ENCODE assay signal across 25 cellular contexts in the genomic region with DNA sequence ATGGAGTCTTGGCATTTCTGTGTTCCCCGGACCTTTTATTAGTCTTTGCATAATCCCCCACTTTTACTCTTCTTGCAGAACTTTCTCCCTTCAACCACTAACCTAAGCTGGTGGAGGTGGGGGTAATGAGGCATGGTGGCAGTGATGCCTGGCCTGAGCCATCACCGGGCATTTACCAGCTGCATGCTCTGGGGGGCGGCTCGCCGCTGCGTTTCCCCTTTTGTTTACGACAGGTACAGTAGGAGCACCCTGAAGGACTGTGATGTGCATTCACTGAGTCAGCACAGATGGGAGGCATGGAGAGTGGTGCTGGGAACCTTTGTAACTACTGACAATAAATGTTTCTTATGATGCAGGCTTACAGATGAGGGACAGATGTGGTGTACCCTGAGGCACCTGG. TPM values are rescaled to one million over a fixed set of nuclear protein-coding genes. Genes with fewer than 3 reads are reported as not detected.
DNase-seq lines count a peak whose midpoint lies in the region; ATAC-seq and TF ChIP-seq lines count a peak whose summit lies in the region.
"Had no signal": no experiment of that assay in that cellular context is flagged by ENCODE, and none has a peak within 500 bp of the region (broad histone marks: within the 10 kb centered on the region; RNA-seq: fewer than 3 reads in every experiment).

No MANE protein-coding gene starts in this region.

- H3K36me3 ChIP-seq in osteoblast (ENCODE audit: insufficient read depth, low read length) (peaks cover 12% of the 10 kb centered on the region), ascending aorta (peaks cover 14 to 36% of the 10 kb centered on the region in 2 donors), BE2C (no peaks in the 10 kb centered on the region)

- no peak overlapping the region for H3K4me3 Mint-ChIP-seq in activated CD8-positive, alpha-beta T cell treated with anti-CD3 and anti-CD28 coated beads, Interleukin-2, amount 10 ng/mL, durations not matched to agents 7 days and 5 days
- H3K4me3 Mint-ChIP-seq in activated CD8-positive, alpha-beta T cell treated with anti-CD3 and anti-CD28 coated beads for 36 hours, result no peak overlapping the region
- no peak overlapping the region for H3K4me3 Mint-ChIP-seq in HFFc6
- no peak overlapping the region for H3K4me3 Mint-ChIP-seq in activated naive CD8-positive, alpha-beta T cell treated with anti-CD3 and anti-CD28 coated beads, Interleukin-2, amount 10 ng/mL, durations not matched to agents 7 days and 5 days
- H3K4me3 Mint-ChIP-seq: naive thymus-derived CD4-positive, alpha-beta T cell had no signal

- peaks cover 28% of the 10 kb centered on the region for H3K4me1 Mint-ChIP-seq in activated CD8-positive, alpha-beta T cell treated with anti-CD3 and anti-CD28 coated beads, Interleukin-2, amount 10 ng/mL, durations not matched to agents 7 days and 5 days (ENCODE audit: low read depth)
- H3K4me1 Mint-ChIP-seq in activated CD8-positive, alpha-beta T cell treated with anti-CD3 and anti-CD28 coated beads for 36 hours (ENCODE audit: low read depth), result peaks cover 25% of the 10 kb centered on the region
- H3K4me1 Mint-ChIP-seq in HFFc6 (ENCODE audit: low read depth), result 0 out of 2 replicates have a peak, but pooled peaks cover 7% of the 10 kb centered on the region
- peaks cover 9% of the 10 kb centered on the region for H3K4me1 Mint-ChIP-seq in activated naive CD8-positive, alpha-beta T cell treated with anti-CD3 and anti-CD28 coated beads, Interleukin-2, amount 10 ng/mL, durations not matched to agents 7 days and 5 days

- CTCF ChIA-PET in activated CD8-positive, alpha-beta T cell treated with anti-CD3 and anti-CD28 coated beads, Interleukin-2, amount 10 ng/mL, durations not matched to agents 7 days and 5 days (lab: Charles Lee), result no interaction called here
- CTCF ChIA-PET in activated CD8-positive, alpha-beta T cell treated with anti-CD3 and anti-CD28 coated beads for 36 hours (lab: Charles Lee), result interaction anchor here (1.1 kb wide), 1 partner anchor 260 kb away, joined by 3 read pairs; no protein-coding TSS in a partner anchor

- intact Hi-C loops in activated CD8-positive, alpha-beta T cell treated with anti-CD3 and anti-CD28 coated beads for 36 hours (cut with micrococcal nuclease), result loop anchor here (5.0 kb wide), 3 partner anchors 240 to 520 kb away; no protein-coding TSS in a partner anchor
- intact Hi-C loops in ascending aorta (cut with DNase I), result loop anchor here (5.0 kb wide), 1 partner anchor 340 kb away; the partner anchor contains the start of gene MZT2A

- H4K20me1 ChIP-seq in osteoblast (ENCODE audit: insufficient read depth, low read length), result no peaks in the 10 kb centered on the region

- no peak for DNase-seq in activated CD8-positive, alpha-beta T cell treated with anti-CD3 and anti-CD28 coated beads, Interleukin-2, amount 10 ng/mL, durations not matched to agents 7 days and 5 days
- no peak for DNase-seq in activated CD8-positive, alpha-beta T cell treated with anti-CD3 and anti-CD28 coated beads for 36 hours
- DNase-seq in HFFc6, result no peak
- DNase-seq in activated naive CD8-positive, alpha-beta T cell treated with anti-CD3 and anti-CD28 coated beads, Interleukin-2, amount 10 ng/mL, durations not matched to agents 7 days and 5 days, result no peak
- peak; percentile 82 for DNase-seq in osteoblast (ENCODE audit: insufficient read length, low spot score, missing footprints)
- DNase-seq in ascending aorta (ENCODE audit: low spot score in 2 of 2), result no peak
- DNase-seq in BE2C, result no peak
- DNase-seq: activated naive CD4-positive, alpha-beta T cell; activated T-cell treated with anti-CD3 and anti-CD28 coated beads, Interleukin-2, amount 50 U/mL, for 48 hours; brain microvascular endothelial cell; DND-41; dorsolateral prefrontal cortex; gastrocnemius medialis; hypothalamus; midbrain; naive thymus-derived CD4-positive, alpha-beta T cell; Right ventricle myocardium superior; stomach; tibial artery had no signal

- peaks cover 21% of the 10 kb centered on the region for H3K36me3 Mint-ChIP-seq in activated CD8-positive, alpha-beta T cell treated with anti-CD3 and anti-CD28 coated beads, Interleukin-2, amount 10 ng/mL, durations not matched to agents 7 days and 5 days (ENCODE audit: low read depth)
- H3K36me3 Mint-ChIP-seq in activated CD8-positive, alpha-beta T cell treated with anti-CD3 and anti-CD28 coated beads for 36 hours (ENCODE audit: low read depth), result peaks cover 17% of the 10 kb centered on the region
- peaks cover 10% of the 10 kb centered on the region for H3K36me3 Mint-ChIP-seq in HFFc6 (ENCODE audit: low read depth)
- peaks cover 8% of the 10 kb centered on the region for H3K36me3 Mint-ChIP-seq in activated naive CD8-positive, alpha-beta T cell treated with anti-CD3 and anti-CD28 coated beads, Interleukin-2, amount 10 ng/mL, durations not matched to agents 7 days and 5 days

- H3K4me1 ChIP-seq in osteoblast (ENCODE audit: insufficient read depth, low read length) (no peaks in the 10 kb centered on the region), ascending aorta (no peaks in the 10 kb centered on the region), BE2C (no peaks in the 10 kb centered on the region)
- H3K4me1 ChIP-seq: gastrocnemius medialis, tibial artery had no signal

- no peaks in the 10 kb centered on the region for H3K9me3 Mint-ChIP-seq in activated CD8-positive, alpha-beta T cell treated with anti-CD3 and anti-CD28 coated beads, Interleukin-2, amount 10 ng/mL, durations not matched to agents 7 days and 5 days (ENCODE audit: insufficient read depth)
- no peaks in the 10 kb centered on the region for H3K9me3 Mint-ChIP-seq in activated CD8-positive, alpha-beta T cell treated with anti-CD3 and anti-CD28 coated beads for 36 hours
- no peaks in the 10 kb centered on the region for H3K9me3 Mint-ChIP-seq in HFFc6
- H3K9me3 Mint-ChIP-seq in activated naive CD8-positive, alpha-beta T cell treated with anti-CD3 and anti-CD28 coated beads, Interleukin-2, amount 10 ng/mL, durations not matched to agents 7 days and 5 days, result no peaks in the 10 kb centered on the region
- H3K9me3 Mint-ChIP-seq: naive thymus-derived CD4-positive, alpha-beta T cell had no signal

- no peaks in the 10 kb centered on the region for H3K79me2 ChIP-seq in osteoblast (ENCODE audit: insufficient read depth, low read length)

- H3K4me3 ChIP-seq in osteoblast (ENCODE audit: insufficient read depth, low read length) (no peak overlapping the region), ascending aorta (no peak overlapping the region), BE2C (ENCODE audit: low read depth, low read length) (no peak overlapping the region)
- H3K4me3 ChIP-seq: BLaER1 treated with 17β-estradiol and CSF1 and Interleukin-3, amounts not matched to agents 10 nM and 100 nM; dorsolateral prefrontal cortex; gastrocnemius medialis; skin epidermis; stomach; tibial artery had no signal

- H3K27ac Mint-ChIP-seq in activated CD8-positive, alpha-beta T cell treated with anti-CD3 and anti-CD28 coated beads, Interleukin-2, amount 10 ng/mL, durations not matched to agents 7 days and 5 days, result peak overlapping the region; percentile 8
- H3K27ac Mint-ChIP-seq in activated CD8-positive, alpha-beta T cell treated with anti-CD3 and anti-CD28 coated beads for 36 hours, result no peak overlapping the region
- H3K27ac Mint-ChIP-seq in HFFc6, result 0 out of 2 replicates have a peak overlapping the region, but pooled peaks have one; percentile 8
- H3K27ac Mint-ChIP-seq in activated naive CD8-positive, alpha-beta T cell treated with anti-CD3 and anti-CD28 coated beads, Interleukin-2, amount 10 ng/mL, durations not matched to agents 7 days and 5 days, result peak overlapping the region; percentile 71

- H3K27me3 Mint-ChIP-seq in activated CD8-positive, alpha-beta T cell treated with anti-CD3 and anti-CD28 coated beads, Interleukin-2, amount 10 ng/mL, durations not matched to agents 7 days and 5 days (ENCODE audit: low read depth), result no peaks in the 10 kb centered on the region
- H3K27me3 Mint-ChIP-seq in activated CD8-positive, alpha-beta T cell treated with anti-CD3 and anti-CD28 coated beads for 36 hours, result no peaks in the 10 kb centered on the region
- H3K27me3 Mint-ChIP-seq in HFFc6 (ENCODE audit: insufficient read depth), result no peaks in the 10 kb centered on the region; the same call in 1 of the 2 replicates
- no peaks in the 10 kb centered on the region for H3K27me3 Mint-ChIP-seq in activated naive CD8-positive, alpha-beta T cell treated with anti-CD3 and anti-CD28 coated beads, Interleukin-2, amount 10 ng/mL, durations not matched to agents 7 days and 5 days
- H3K27me3 Mint-ChIP-seq: naive thymus-derived CD4-positive, alpha-beta T cell had no signal

- no peak overlapping the region for H2AFZ ChIP-seq in osteoblast (ENCODE audit: low read length)

- H3K27me3 ChIP-seq in osteoblast (ENCODE audit: insufficient read depth, low read length) (no peaks in the 10 kb centered on the region), ascending aorta (no peaks in the 10 kb centered on the region), BE2C (no peaks in the 10 kb centered on the region)
- H3K27me3 ChIP-seq: BLaER1 treated with 17β-estradiol and CSF1 and Interleukin-3, amounts not matched to agents 10 nM and 100 nM; brain microvascular endothelial cell; dorsolateral prefrontal cortex; gastrocnemius medialis; stomach; tibial artery had no signal

- POLR2A ChIA-PET in activated CD8-positive, alpha-beta T cell treated with anti-CD3 and anti-CD28 coated beads, Interleukin-2, amount 10 ng/mL, durations not matched to agents 7 days and 5 days (lab: Charles Lee), result no interaction called here
- POLR2A ChIA-PET in activated CD8-positive, alpha-beta T cell treated with anti-CD3 and anti-CD28 coated beads for 36 hours (lab: Charles Lee), result no interaction called here
- POLR2A ChIA-PET in activated naive CD8-positive, alpha-beta T cell treated with anti-CD3 and anti-CD28 coated beads, Interleukin-2, amount 10 ng/mL, durations not matched to agents 7 days and 5 days (lab: Charles Lee), result no interaction called here

- H3K9me3 ChIP-seq in osteoblast (ENCODE audit: low read depth, low read length) (no peaks in the 10 kb centered on the region), ascending aorta (no peaks in the 10 kb centered on the region), BE2C (no peaks in the 10 kb centered on the region)
- H3K9me3 ChIP-seq: BLaER1 treated with 17β-estradiol and CSF1 and Interleukin-3, amounts not matched to agents 10 nM and 100 nM; gastrocnemius medialis; stomach; tibial artery had no signal

- no peak overlapping the region for H3K4me2 ChIP-seq in osteoblast (ENCODE audit: insufficient read depth, low read length)

- no peak for TF ChIP-seq CTCF in activated CD8-positive, alpha-beta T cell treated with anti-CD3 and anti-CD28 coated beads for 36 hours (IDR thresholded peaks at IDR 0.05)
- TF ChIP-seq CTCF in HFFc6 (IDR thresholded peaks at IDR 0.05) (peak; percentile 14; the same call in 1 of the 2 replicates), osteoblast (IDR thresholded peaks at IDR 0.05; ENCODE audit: extremely low read depth, low read depth, low read length) (no peak), ascending aorta (IDR thresholded peaks at IDR 0.05) (no peak), BE2C (IDR thresholded peaks at IDR 0.05; ENCODE audit: low read depth, low read length) (no peak)

- no peak overlapping the region for H3K27ac ChIP-seq in osteoblast (ENCODE audit: low read depth, low read length)
- no peak overlapping the region for H3K27ac ChIP-seq in ascending aorta
- H3K27ac ChIP-seq: BLaER1 treated with 17β-estradiol and CSF1 and Interleukin-3, amounts not matched to agents 10 nM and 100 nM; brain microvascular endothelial cell; dorsolateral prefrontal cortex; gastrocnemius medialis; skin epidermis; stomach; tibial artery had no signal

- no peak for ATAC-seq in activated CD8-positive, alpha-beta T cell treated with anti-CD3 and anti-CD28 coated beads, Interleukin-2, amount 10 ng/mL, durations not matched to agents 7 days and 5 days
- no peak for ATAC-seq in activated CD8-positive, alpha-beta T cell treated with anti-CD3 and anti-CD28 coated beads for 36 hours
- ATAC-seq in activated naive CD8-positive, alpha-beta T cell treated with anti-CD3 and anti-CD28 coated beads, Interleukin-2, amount 10 ng/mL, durations not matched to agents 7 days and 5 days (ENCODE audit: low read depth), result no peak
- ATAC-seq: gastrocnemius medialis; HCT116; naive thymus-derived CD4-positive, alpha-beta T cell had no signal

RNA-seq across cellular contexts. Expression of gene PLEKHB2, which starts 46.9 kb away (rescaled TPM):
- total RNA-seq in activated CD8-positive, alpha-beta T cell treated with anti-CD3 and anti-CD28 coated beads, Interleukin-2, amount 10 ng/mL, durations not matched to agents 7 days and 5 days, result 10 to 100 TPM; 62.0 to 64.5 TPM
- total RNA-seq in activated CD8-positive, alpha-beta T cell treated with anti-CD3 and anti-CD28 coated beads for 36 hours, result 10 to 100 TPM; 47.3 to 49.4 TPM
- 10 to 100 TPM; 87.3 to 96.2 (median 93.6) TPM for total RNA-seq in HFFc6 (2021; fragmentation: NEBNext Ultra II Directional; extraction: Animal tissue kit (Norgen Biotek cat#: 25700))
- total RNA-seq in activated naive CD8-positive, alpha-beta T cell treated with anti-CD3 and anti-CD28 coated beads, Interleukin-2, amount 10 ng/mL, durations not matched to agents 7 days and 5 days, result 10 to 100 TPM; 54.2 to 55.9 TPM
- total RNA-seq in osteoblast (63.9 and 79.3 TPM in 2 replicates), ascending aorta (61.7 TPM)
- 39.1 TPM for polyA plus RNA-seq in BE2C (2012; ENCODE audit: insufficient read depth, insufficient read length, low read depth)

RNA-seq across cellular contexts. Expression of gene POTEE, which starts 57.3 kb away (rescaled TPM):
- total RNA-seq in activated CD8-positive, alpha-beta T cell treated with anti-CD3 and anti-CD28 coated beads, Interleukin-2, amount 10 ng/mL, durations not matched to agents 7 days and 5 days, result 1 to 10 TPM in 1 of 2 experiments, under 1 TPM in 1; 0.89 to 1.0 TPM
- total RNA-seq in activated CD8-positive, alpha-beta T cell treated with anti-CD3 and anti-CD28 coated beads for 36 hours, result under 1 TPM; 0.43 to 0.61 TPM
- total RNA-seq in HFFc6 (2021; fragmentation: NEBNext Ultra II Directional; extraction: Animal tissue kit (Norgen Biotek cat#: 25700)), result under 1 TPM; 0.28 to 0.55 (median 0.41) TPM
- under 1 TPM; 0.47 to 0.48 TPM for total RNA-seq in activated naive CD8-positive, alpha-beta T cell treated with anti-CD3 and anti-CD28 coated beads, Interleukin-2, amount 10 ng/mL, durations not matched to agents 7 days and 5 days
- total RNA-seq in osteoblast (under 0.01 TPM in 1 of 2 replicates, not detected in the other), ascending aorta (not detected)
- polyA plus RNA-seq in BE2C (2012; ENCODE audit: insufficient read depth, insufficient read length, low read depth), result 0.45 TPM
- total RNA-seq: gastrocnemius medialis, liver, NCI-H460, osteocyte, Right ventricle myocardium superior, stomach had no signal
- polyA plus RNA-seq: stomach had no signal

RNA-seq across cellular contexts. Expression of gene FAM168B, which starts 58.8 kb away (rescaled TPM):
- total RNA-seq in activated CD8-positive, alpha-beta T cell treated with anti-CD3 and anti-CD28 coated beads, Interleukin-2, amount 10 ng/mL, durations not matched to agents 7 days and 5 days, result 10 to 100 TPM; 50.8 to 51.8 TPM
- 10 to 100 TPM; 62.8 to 66.6 TPM for total RNA-seq in activated CD8-positive, alpha-beta T cell treated with anti-CD3 and anti-CD28 coated beads for 36 hours
- total RNA-seq in HFFc6 (2021; fragmentation: NEBNext Ultra II Directional; extraction: Animal tissue kit (Norgen Biotek cat#: 25700)), result 100 to 1,000 TPM in 1 of 6 experiments, 10 to 100 TPM in 5; 87.2 to 103 (median 95.3) TPM
- 10 to 100 TPM; 63.0 to 67.9 TPM for total RNA-seq in activated naive CD8-positive, alpha-beta T cell treated with anti-CD3 and anti-CD28 coated beads, Interleukin-2, amount 10 ng/mL, durations not matched to agents 7 days and 5 days
- total RNA-seq in osteoblast, result 100 and 117 TPM in 2 replicates
- total RNA-seq in ascending aorta, result 64.3 TPM
- polyA plus RNA-seq in BE2C (2012; ENCODE audit: insufficient read depth, insufficient read length, low read depth), result 88.6 TPM
